2 cellular contexts compared by ENCODE assay signal in genomic region chr6:663788-664187, GRCh38. TPM values are rescaled to one million over a fixed set of nuclear protein-coding genes. Genes with fewer than 3 reads are reported as not detected.
"Had no signal": no experiment of that assay in that cellular context is flagged by ENCODE, and none has a peak within 500 bp of the region (broad histone marks: within the 10 kb centered on the region; RNA-seq: fewer than 3 reads in every experiment).

No MANE protein-coding gene starts in this region.

RNA-seq across cellular contexts. Expression of gene HUS1B, which starts 6.9 kb away (rescaled TPM):
- total RNA-seq: ascending aorta had no signal
- polyA plus RNA-seq: cardiac muscle cell had no signal
